ENCODE assay signal across 17 cellular contexts in the genomic region with DNA sequence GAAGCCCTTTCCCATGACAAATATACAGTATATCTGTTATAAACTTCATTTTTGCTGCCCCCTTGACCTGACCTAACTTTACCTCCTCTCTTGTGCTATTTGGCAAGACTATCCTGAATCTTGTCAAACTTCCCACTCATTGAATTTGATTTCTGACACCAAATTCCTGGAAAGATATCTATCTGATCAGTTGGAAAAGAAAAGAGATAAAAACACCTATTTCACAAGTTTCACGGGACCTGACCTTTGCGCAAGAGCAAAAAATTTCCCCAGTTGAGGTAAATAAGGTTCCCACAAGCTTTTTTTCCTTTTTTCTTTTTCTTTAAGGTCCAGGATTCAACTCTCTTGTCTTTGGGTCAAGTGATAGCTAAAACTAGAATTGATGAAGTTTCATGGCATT.
A peak's percentile ranks its signal among the peaks of the same experiment; 100 is the strongest.
DNase-seq lines count a peak whose midpoint lies in the region; ATAC-seq and TF ChIP-seq lines count a peak whose summit lies in the region.
"Had no signal": no experiment of that assay in that cellular context is flagged by ENCODE, and none has a peak within 500 bp of the region (broad histone marks: within the 10 kb centered on the region; RNA-seq: fewer than 3 reads in every experiment).

No MANE protein-coding gene starts in this region.

- H3K27me3 ChIP-seq in breast epithelium, result no peaks in the 10 kb centered on the region
- H3K27me3 ChIP-seq in IMR-90 (ENCODE audit: control insufficient read depth, insufficient read depth, low read length), result peaks cover 10% of the 10 kb centered on the region
- H3K27me3 ChIP-seq in spleen (replicated peaks in 1 of 7), result no peaks in the 10 kb centered on the region

- H3K36me3 Mint-ChIP-seq in MCF 10A (ENCODE audit: insufficient read depth, unreplicated experiment), result no peaks in the 10 kb centered on the region

- no peak overlapping the region for H3K9ac ChIP-seq in IMR-90 (ENCODE audit: low read depth, low read length)
- H3K9ac ChIP-seq: SK-N-SH had no signal

- H4K8ac ChIP-seq in IMR-90 (ENCODE audit: low read depth in 2 of 2, low read length in 2 of 2), result no peak overlapping the region

- WGBS in IMR-90 (ENCODE audit: extremely low coverage in 2 of 2, insufficient read length in 1 of 2), 2 experiments, result no CpG with 5 or more reads among the region's 2 CpGs
- WGBS in spleen, 5 donors, result 64 to 87% (median 79%) methylated on average over 2 of the region's 2 CpGs

- no peak overlapping the region for H4K5ac ChIP-seq in IMR-90 (ENCODE audit: low read depth, low read length)

- no peaks in the 10 kb centered on the region for H3K36me3 ChIP-seq in breast epithelium
- no peaks in the 10 kb centered on the region for H3K36me3 ChIP-seq in IMR-90 (ENCODE audit: control insufficient read depth, insufficient read depth, low read length)
- no peaks in the 10 kb centered on the region for H3K36me3 ChIP-seq in spleen

- no peak overlapping the region for H3K4me3 Mint-ChIP-seq in MCF 10A (ENCODE audit: unreplicated experiment)

- H3K4ac ChIP-seq in IMR-90 (ENCODE audit: low read depth, low read length), result no peak overlapping the region

- H3K27ac Mint-ChIP-seq in MCF 10A (ENCODE audit: low read depth, unreplicated experiment), result no peak overlapping the region

- H3K9me1 ChIP-seq in IMR-90 (ENCODE audit: insufficient read depth, low read length), result no peaks in the 10 kb centered on the region

- H3K4me3 ChIP-seq in breast epithelium, result no peak overlapping the region
- no peak overlapping the region for H3K4me3 ChIP-seq in IMR-90 (ENCODE audit: insufficient read depth, low read depth, low read length)
- no peak overlapping the region for H3K4me3 ChIP-seq in spleen

- H3K27ac ChIP-seq in breast epithelium (no peak overlapping the region), IMR-90 (ENCODE audit: insufficient read depth, low read length) (no peak overlapping the region), spleen (peak overlapping the region in 7 of 8 donors; percentile 48 to 88 (median 73))

- H2AK5ac ChIP-seq in IMR-90 (ENCODE audit: low read depth, low read length), result no peak overlapping the region

- no peak overlapping the region for H3K18ac ChIP-seq in IMR-90 (ENCODE audit: low read depth, low read length)

- intact Hi-C loops in MCF 10A (cut with micrococcal nuclease) (no loop called here), breast epithelium (cut with DNase I; ENCODE audit: low total_unique reads) (loop anchor here (5.0 kb wide), 1 partner anchor 1852 kb away; no protein-coding TSS in a partner anchor), IMR-90 (cut with micrococcal nuclease) (no loop called here), spleen (cut with DNase I; ENCODE audit: low total_unique reads) (no loop called here)

- POLR2A ChIA-PET in MCF 10A (lab: Yijun Ruan, JAX), result interaction anchor here (0.8 to 2.5 kb wide), 2 partner anchors 117 to 219 kb away, joined by 3 to 7 read pairs; partner anchors contain the start of gene BCL6
- POLR2A ChIA-PET in IMR-90 (lab: Charles Lee; ENCODE audit: unreplicated experiment), result no interaction called here

- no peak overlapping the region for H3K56ac ChIP-seq in IMR-90 (ENCODE audit: extremely low read depth, insufficient read depth, low read length)

- H2BK120ac ChIP-seq in IMR-90 (ENCODE audit: low read depth, low read length), result no peak overlapping the region

- no peaks in the 10 kb centered on the region for H3K27me3 Mint-ChIP-seq in MCF 10A (ENCODE audit: insufficient read depth, unreplicated experiment)

- no peaks in the 10 kb centered on the region for H3K4me1 ChIP-seq in breast epithelium
- H3K4me1 ChIP-seq in IMR-90 (ENCODE audit: control insufficient read depth, insufficient read depth, low read length), result 0 out of 2 replicates have a peak, but pooled peaks cover 2% of the 10 kb centered on the region
- H3K4me1 ChIP-seq in spleen, result peaks cover 0 to 78% (median 14%) of the 10 kb centered on the region in 6 donors

- in situ Hi-C loops in IMR-90 (cut with MboI; ENCODE audit: low sequenced_read_pairs), result no loop called here

- no peak overlapping the region for H2BK15ac ChIP-seq in IMR-90 (ENCODE audit: low read depth, low read length)

- H2AFZ ChIP-seq in IMR-90 (replicated peaks; ENCODE audit: low read length, poor library complexity), result no peak overlapping the region

- dilution Hi-C loops in IMR-90 (cut with HindIII; ENCODE audit: low sequenced_read_pairs, unreplicated experiment), result no loop called here

- DNase-seq in MCF 10A (ENCODE audit: unreplicated experiment) (peak; percentile 19), breast epithelium (ENCODE audit: low spot score in 2 of 2) (no peak), IMR-90 (no peak), left lobe of liver (ENCODE audit: low spot score) (no peak), spleen (no peak), NCI-H510A treated with DMSO at 0.1 percent for 48 hours (lab: John Stamatoyannopoulos, UW) (no peak), inferior parietal cortex (ENCODE audit: extremely low spot score) (no peak)
- DNase-seq: 8988T, DMS153, EL, NCI-H1436 treated with DMSO at 0.1 percent for 48 hours, NCI-H2081, NCI-H510A, SHP77, SK-N-SH, T-helper 1 cell had no signal

- H3K9me3 ChIP-seq in breast epithelium (no peaks in the 10 kb centered on the region), IMR-90 (ENCODE audit: control insufficient read depth, insufficient read depth, low read length) (no peaks in the 10 kb centered on the region), spleen (no peaks in the 10 kb centered on the region)
- H3K9me3 ChIP-seq: SK-N-SH had no signal

- H4K20me1 ChIP-seq in IMR-90 (ENCODE audit: insufficient read depth, low read length), result no peaks in the 10 kb centered on the region

- no peak for TF ChIP-seq POLR2A in breast epithelium (IDR thresholded peaks at IDR 0.05)
- TF ChIP-seq POLR2A in IMR-90 (IDR thresholded peaks at IDR 0.05; ENCODE audit: low read depth, low read length), result no peak
- no peak for TF ChIP-seq POLR2A in spleen (IDR thresholded peaks at IDR 0.05)

- BruUV-seq in MCF 10A (replicated peaks; lab: Mats Ljungman, UMichigan) (no TSS peak), IMR-90 (replicated peaks; lab: Mats Ljungman, UMichigan) (no TSS peak)

- no peak overlapping the region for H3K23ac ChIP-seq in IMR-90 (ENCODE audit: low read depth, low read length)

- peaks cover 11% of the 10 kb centered on the region for H3K4me1 Mint-ChIP-seq in MCF 10A (ENCODE audit: insufficient read depth, unreplicated experiment)

- no peak for TF ChIP-seq RAD21 in IMR-90 (IDR thresholded peaks at IDR 0.05; ENCODE audit: low read length)

- no peak overlapping the region for H4K91ac ChIP-seq in IMR-90 (ENCODE audit: insufficient read depth, low read depth, low read length)

- H3K9me3 Mint-ChIP-seq in MCF 10A (ENCODE audit: unreplicated experiment), result no peaks in the 10 kb centered on the region

- ATAC-seq in IMR-90 (ENCODE audit: low read depth), result no peak
- ATAC-seq in left lobe of liver, result peak; percentile 19
- ATAC-seq in HG03571 (IDR thresholded peaks at IDR 0.05; ENCODE audit: unreplicated experiment), result no peak

- H3K79me1 ChIP-seq in IMR-90 (ENCODE audit: low read depth in 1 of 2, low read length in 2 of 2), result no peaks in the 10 kb centered on the region

- H2BK20ac ChIP-seq in IMR-90 (ENCODE audit: low read depth, low read length), result no peak overlapping the region

- no peak overlapping the region for H3K14ac ChIP-seq in IMR-90 (replicated peaks; ENCODE audit: low read depth, low read length)

- TF ChIP-seq CTCF in MCF 10A (IDR thresholded peaks at IDR 0.05; ENCODE audit: unreplicated experiment) (no peak), breast epithelium (IDR thresholded peaks at IDR 0.05) (no peak), IMR-90 (conservative IDR thresholded peaks at IDR 0.05; ENCODE audit: low read depth, low read length) (no peak), spleen (IDR thresholded peaks at IDR 0.05 in 8 of 11, conservative IDR thresholded peaks at IDR 0.05 in 3 of 11) (no peak)

- H3K4me2 ChIP-seq in IMR-90 (ENCODE audit: low read depth, low read length), result no peak overlapping the region
- H3K4me2 ChIP-seq: SK-N-SH had no signal

- CTCF ChIA-PET in MCF 10A (lab: Yijun Ruan, JAX), result no interaction called here
- CTCF ChIA-PET in IMR-90 (lab: Yijun Ruan, JAX), result no interaction called here

- H2AK9ac ChIP-seq in IMR-90 (replicated peaks; ENCODE audit: low read depth, low read length, poor library complexity), result no peak overlapping the region

- H2BK5ac ChIP-seq in IMR-90 (ENCODE audit: low read depth, low read length, poor library complexity, severe bottlenecking), result no peak overlapping the region

TF ChIP-seq in IMR-90, 13 proteins besides CTCF, POLR2A, EP300 and RAD21:
- TF ChIP-seq CEBPB (IDR thresholded peaks at IDR 0.05; ENCODE audit: low read depth, low read length) (0 out of 2 replicates have a peak, but pooled peaks have one; percentile 2), MAFK (IDR thresholded peaks at IDR 0.05; ENCODE audit: low read depth, low read length) (no peak)
TF ChIP-seq in IMR-90: peak in this region for 1.

Comparison
In these comparisons a context has a peak if more than half of its experiments do, and no peak if none do; other contexts are left out.
1. H3K27ac ChIP-seq: peak in spleen (7 of 8); none in breast epithelium (0 of 2) and IMR-90 (single experiment).